ENCODE assay signal across 8 cellular contexts in genomic region chr1:45011837-45012638, GRCh38. TPM values are rescaled to one million over a fixed set of nuclear protein-coding genes. Genes with fewer than 3 reads are reported as not detected.
A peak's percentile ranks its signal among the peaks of the same experiment; 100 is the strongest.
DNase-seq lines count a peak whose midpoint lies in the region; ATAC-seq and TF ChIP-seq lines count a peak whose summit lies in the region.

UROD (plus strand) TSS chr1:45012254; CDS start chr1:45012266, 12 bp downstream.

- H3K4me2 ChIP-seq in BLaER1 treated with 17β-estradiol and CSF1 and Interleukin-3, amounts not matched to agents 10 nM and 100 nM = peak within 1 kb of the TSS; percentile 91 to 99 (median 97)

- H3K9ac ChIP-seq in BLaER1 treated with 17β-estradiol and CSF1 and Interleukin-3, amounts not matched to agents 10 nM and 100 nM = peak within 1 kb of the TSS; percentile 76 to 88 (median 85)

- peaks cover 30 to 43% (median 35%) of the 10 kb centered on the region in 10 experiments for H3K4me1 ChIP-seq in BLaER1 treated with 17β-estradiol and CSF1 and Interleukin-3, amounts not matched to agents 10 nM and 100 nM

- intact Hi-C loops in lower leg skin (cut with DNase I; ENCODE audit: low total_unique reads) = loop anchor here (5.0 to 10.0 kb wide), 2 partner anchors 290 to 563 kb away; no protein-coding TSS in a partner anchor

- POLR2A ChIA-PET in activated CD4-positive, alpha-beta memory T cell treated with anti-CD3 and anti-CD28 coated beads, Interleukin-2, amount 10 ng/mL, durations not matched to agents 7 days and 5 days (lab: Charles Lee) = interaction anchor here (0.8 to 5.8 kb wide), 42 partner anchors 9 to 677 kb away, joined by 3 to 76 read pairs (median 4); partner anchors contain the start of genes AKR1A1, ARMH1, BTBD19 and DYNLT4

- no peak for TF ChIP-seq CTCF in lower leg skin (IDR thresholded peaks at IDR 0.05)

- peak; percentile 66 for ATAC-seq in GM19372 (IDR thresholded peaks at IDR 0.05; ENCODE audit: low read depth, unreplicated experiment)
- peak; percentile 52 for ATAC-seq in HG03571 (IDR thresholded peaks at IDR 0.05; ENCODE audit: unreplicated experiment)

- H3K27me3 Mint-ChIP-seq in activated CD4-positive, alpha-beta memory T cell treated with anti-CD3 and anti-CD28 coated beads, Interleukin-2, amount 10 ng/mL, durations not matched to agents 7 days and 5 days = no peaks in the 10 kb centered on the region

- DNase-seq in NCI-H82 (lab: John Stamatoyannopoulos, UW) (peak; percentile 98), ecto neural progenitor cell (ENCODE audit: low spot score) (peak; percentile 90), lower leg skin (ENCODE audit: low spot score in 2 of 2) (peak; percentile 95 to 97)
- peak; percentile 94 for DNase-seq in activated CD4-positive, alpha-beta memory T cell treated with anti-CD3 and anti-CD28 coated beads, Interleukin-2, amount 10 ng/mL, durations not matched to agents 7 days and 5 days
- peak; percentile 84 to 92 for DNase-seq in stimulated activated CD4-positive, alpha-beta T cell treated with anti-CD3 and anti-CD28 coated beads, Interleukin-4, amount 100 ng/mL, for 48 hours (ENCODE audit: low read depth in 2 of 2)

- peaks cover 30 to 50% (median 39%) of the 10 kb centered on the region in 11 experiments for H3K36me3 ChIP-seq in BLaER1 treated with 17β-estradiol and CSF1 and Interleukin-3, amounts not matched to agents 10 nM and 100 nM

- peaks cover 25% of the 10 kb centered on the region for H3K36me3 Mint-ChIP-seq in activated CD4-positive, alpha-beta memory T cell treated with anti-CD3 and anti-CD28 coated beads, Interleukin-2, amount 10 ng/mL, durations not matched to agents 7 days and 5 days (ENCODE audit: low read depth)

- peak within 1 kb of the TSS; percentile 85 for H3K27ac Mint-ChIP-seq in activated CD4-positive, alpha-beta memory T cell treated with anti-CD3 and anti-CD28 coated beads, Interleukin-2, amount 10 ng/mL, durations not matched to agents 7 days and 5 days

- H3K27ac ChIP-seq in BLaER1 treated with 17β-estradiol and CSF1 and Interleukin-3, amounts not matched to agents 10 nM and 100 nM = peak within 1 kb of the TSS; percentile 69 to 81 (median 75)

- peak within 1 kb of the TSS; percentile 73 to 99 (median 94) for H3K4me3 ChIP-seq in BLaER1 treated with 17β-estradiol and CSF1 and Interleukin-3, amounts not matched to agents 10 nM and 100 nM
- H3K4me3 ChIP-seq in lower leg skin (ENCODE audit: low read depth, poor library complexity, severe bottlenecking) = peak within 1 kb of the TSS; percentile 92

- H3K9me3 Mint-ChIP-seq in activated CD4-positive, alpha-beta memory T cell treated with anti-CD3 and anti-CD28 coated beads, Interleukin-2, amount 10 ng/mL, durations not matched to agents 7 days and 5 days = no peaks in the 10 kb centered on the region

- H3K9me3 ChIP-seq in BLaER1 treated with 17β-estradiol and CSF1 and Interleukin-3, amounts not matched to agents 10 nM and 100 nM (replicated peaks in 1 of 11) = no peaks in the 10 kb centered on the region

- H4K20me1 ChIP-seq in BLaER1 treated with 17β-estradiol and CSF1 and Interleukin-3, amounts not matched to agents 10 nM and 100 nM = peaks cover 0 to 22% (median 9%) of the 10 kb centered on the region in 11 experiments; a peak in 9 of 22 replicates

- CTCF ChIA-PET in activated CD4-positive, alpha-beta memory T cell treated with anti-CD3 and anti-CD28 coated beads, Interleukin-2, amount 10 ng/mL, durations not matched to agents 7 days and 5 days (lab: Charles Lee) = interaction anchor here (0.8 to 12.8 kb wide), 19 partner anchors 21 to 488 kb away, joined by 3 to 331 read pairs (median 12); partner anchors contain the start of genes CCDC163, EIF2B3, MMACHC and MUTYH

- H3K4me1 Mint-ChIP-seq in activated CD4-positive, alpha-beta memory T cell treated with anti-CD3 and anti-CD28 coated beads, Interleukin-2, amount 10 ng/mL, durations not matched to agents 7 days and 5 days = peaks cover 47% of the 10 kb centered on the region

- no peak for TF ChIP-seq POLR2A in lower leg skin (IDR thresholded peaks at IDR 0.05)

- H3K4me3 Mint-ChIP-seq in activated CD4-positive, alpha-beta memory T cell treated with anti-CD3 and anti-CD28 coated beads, Interleukin-2, amount 10 ng/mL, durations not matched to agents 7 days and 5 days = peak within 1 kb of the TSS; percentile 81

- no peaks in the 10 kb centered on the region for H3K27me3 ChIP-seq in BLaER1 treated with 17β-estradiol and CSF1 and Interleukin-3, amounts not matched to agents 10 nM and 100 nM

- 0 to 1% methylated on average over 17 to 21 of the region's 21 CpGs for WGBS in lower leg skin, 2 donors

RNA-seq across cellular contexts. Expression of gene UROD, which starts in this region (rescaled TPM):
- total RNA-seq in activated CD4-positive, alpha-beta memory T cell treated with anti-CD3 and anti-CD28 coated beads, Interleukin-2, amount 10 ng/mL, durations not matched to agents 7 days and 5 days = 10 to 100 TPM; 67.1 to 74.9 TPM
- total RNA-seq in lower leg skin = 10 to 100 TPM; 26.6 to 59.0 (median 45.8) TPM

Comparison
In these comparisons a context has a peak if more than half of its experiments do, and no peak if none do; other contexts are left out.
1. Peak in every context shown above with its lines: DNase-seq, ATAC-seq, H3K4me3 ChIP-seq and H3K27ac ChIP-seq.